In the genomic region with DNA sequence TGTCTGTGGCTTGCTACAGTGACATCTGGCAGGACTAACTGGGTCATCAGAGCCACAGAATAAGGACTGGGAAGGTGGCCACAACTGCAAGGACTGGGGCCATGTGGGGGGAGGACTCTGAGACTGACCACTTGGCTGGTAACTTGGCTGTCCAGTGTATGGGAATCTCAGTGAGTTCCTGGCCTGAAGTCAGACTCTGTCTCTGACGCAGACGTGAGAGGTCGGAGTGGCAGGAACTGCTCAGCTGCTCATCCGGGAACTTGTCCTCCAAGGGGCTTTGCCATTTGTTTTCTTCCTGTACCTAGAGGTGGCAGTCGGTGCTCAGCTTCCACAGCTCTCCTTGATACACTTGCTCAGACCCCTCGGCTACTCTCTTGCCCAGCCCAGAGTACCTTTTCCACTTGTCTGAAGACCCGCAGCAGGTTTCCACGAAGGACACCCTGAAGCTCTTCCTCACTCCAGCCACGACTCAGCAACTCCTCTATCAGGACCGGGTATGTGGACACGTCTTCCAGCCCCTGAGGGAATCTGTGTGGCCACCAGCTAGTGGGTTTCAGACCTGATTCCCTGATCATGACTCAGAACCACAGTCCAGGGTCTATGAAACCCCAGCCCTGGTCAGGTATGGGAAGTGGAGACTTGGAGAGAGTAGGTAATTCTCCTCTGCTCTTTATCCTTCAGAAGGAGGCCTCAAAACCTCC, we compare ENCODE assay signal across 1 cellular context.
TF ChIP-seq lines count a peak whose summit lies in the region.

No MANE protein-coding gene starts in this region.

TF ChIP-seq in SK-N-SH treated with all-trans-retinoic acid at 6 μM for 48 hours, 23 proteins besides CTCF, POLR2A, EP300 and RAD21 (continued from another document):
- TF ChIP-seq CREB5 (CRISPR knock-in tag; IDR thresholded peaks at IDR 0.05; ENCODE audit: low read depth), result no peak
